ENCODE assay signal across 8 cellular contexts in the genomic region with DNA sequence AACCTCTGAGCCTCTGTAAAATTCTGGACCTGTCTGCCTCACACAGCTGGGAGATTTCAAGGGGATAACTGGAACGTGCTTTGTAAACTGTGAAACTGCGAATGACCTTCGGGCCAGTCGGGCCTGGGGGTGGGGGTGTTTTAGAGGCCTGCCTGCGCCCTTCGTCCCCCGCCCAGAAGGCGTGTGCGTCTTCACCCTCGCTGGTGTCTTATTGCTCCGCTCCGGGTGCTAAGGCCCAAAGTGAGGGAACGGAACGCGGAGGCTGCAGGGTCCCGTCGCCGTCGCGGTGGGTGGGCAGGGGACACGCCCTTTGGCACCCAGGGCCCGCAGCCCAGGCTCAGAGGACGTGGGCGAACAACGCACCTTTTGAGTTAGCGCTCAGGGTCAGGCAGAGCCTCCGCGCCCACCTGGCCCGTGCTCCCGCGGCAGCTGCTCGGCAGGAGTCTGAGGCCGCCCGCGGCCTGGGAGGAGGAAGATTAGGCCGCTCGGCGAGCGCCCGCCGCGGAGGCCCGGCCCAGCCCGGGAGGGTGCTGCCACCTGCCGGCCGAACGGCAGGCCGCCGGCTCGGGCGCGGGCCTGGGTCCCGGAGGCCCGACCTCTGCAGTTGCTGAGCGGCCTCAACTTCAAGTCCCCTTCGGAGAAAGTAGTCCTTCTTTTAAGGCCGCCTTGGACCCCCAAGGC. TPM values are rescaled to one million over a fixed set of nuclear protein-coding genes. Genes with fewer than 3 reads are reported as not detected.
DNase-seq lines count a peak whose midpoint lies in the region; ATAC-seq and TF ChIP-seq lines count a peak whose summit lies in the region.

No MANE protein-coding gene starts in this region.

- no peaks in the 10 kb centered on the region for H3K9me3 Mint-ChIP-seq in activated T-helper 2 cell treated with anti-CD3 and anti-CD28 coated beads, Interferon-gamma antibody, Interleukin-2, Interleukin-4, amounts not matched to agents 10 μg/mL and 5 μg/mL and 100 μg/mL, durations not matched to agents 14 hours and 24 hours and 36 hours
- no peaks in the 10 kb centered on the region for H3K9me3 Mint-ChIP-seq in nephron progenitor cell

- 1 to 6% (median 2%) methylated on average over 50 to 57 of the region's 57 CpGs for WGBS in stomach, 5 donors

- no peaks in the 10 kb centered on the region for H3F3A ChIP-seq in DOHH2 (ENCODE audit: control insufficient read depth, insufficient read depth)

- no peak for TF ChIP-seq POLR2A in stomach (IDR thresholded peaks at IDR 0.05)

- peak overlapping the region; percentile 24 for H3K4me3 Mint-ChIP-seq in activated T-helper 2 cell treated with anti-CD3 and anti-CD28 coated beads, Interferon-gamma antibody, Interleukin-2, Interleukin-4, amounts not matched to agents 10 μg/mL and 5 μg/mL and 100 μg/mL, durations not matched to agents 14 hours and 24 hours and 36 hours (ENCODE audit: low read depth)
- H3K4me3 Mint-ChIP-seq in nephron progenitor cell = peak overlapping the region; percentile 72

- peaks cover 19% of the 10 kb centered on the region for H3K4me1 Mint-ChIP-seq in activated T-helper 2 cell treated with anti-CD3 and anti-CD28 coated beads, Interferon-gamma antibody, Interleukin-2, Interleukin-4, amounts not matched to agents 10 μg/mL and 5 μg/mL and 100 μg/mL, durations not matched to agents 14 hours and 24 hours and 36 hours (ENCODE audit: low read depth)
- peaks cover 38% of the 10 kb centered on the region for H3K4me1 Mint-ChIP-seq in nephron progenitor cell

- peak; percentile 83 for TF ChIP-seq CTCF in DOHH2 (IDR thresholded peaks at IDR 0.05; ENCODE audit: low read depth, low read length, poor library complexity, severe bottlenecking)
- peak; percentile 95 for TF ChIP-seq CTCF in Panc1 (IDR thresholded peaks at IDR 0.05)
- no peak for TF ChIP-seq CTCF in fibroblast of mammary gland (conservative IDR thresholded peaks at IDR 0.05; ENCODE audit: control insufficient read depth, insufficient read depth, low read depth, low read length)
- TF ChIP-seq CTCF in nephron progenitor cell (IDR thresholded peaks at IDR 0.05) = peak; percentile 66
- peak in 5 of 7 experiments; percentile 28 to 98 (median 93) for TF ChIP-seq CTCF in stomach (IDR thresholded peaks at IDR 0.05)

- TF ChIP-seq EP300 in stomach (IDR thresholded peaks at IDR 0.05) = no peak

- H3K27me3 ChIP-seq in DOHH2 (ENCODE audit: control insufficient read depth, low read length) (peaks cover 41% of the 10 kb centered on the region), Panc1 (ENCODE audit: control insufficient read depth, insufficient read depth, low read length) (no peaks in the 10 kb centered on the region), stomach (peaks cover 0 to 37% (median 13%) of the 10 kb centered on the region in 3 donors)

- peak overlapping the region; percentile 40 for H3K4me3 ChIP-seq in DOHH2 (ENCODE audit: low read length)
- H3K4me3 ChIP-seq in Panc1 (ENCODE audit: low read depth in 2 of 2, low read length in 2 of 2) = peak overlapping the region; percentile 21 to 48
- peak overlapping the region; percentile 33 for H3K4me3 ChIP-seq in fibroblast of mammary gland (ENCODE audit: control insufficient read depth, low read depth, low read length)
- peak overlapping the region; percentile 34 to 52 (median 44) for H3K4me3 ChIP-seq in stomach

- H3K27ac ChIP-seq in DOHH2 (ENCODE audit: low read depth, low read length) (no peak overlapping the region), Panc1 (ENCODE audit: low read length) (peak overlapping the region; percentile 17; the same call in 1 of the 2 replicates), stomach (peak overlapping the region; percentile 34 to 78 (median 72))

- DNase-seq in Panc1 (ENCODE audit: low read depth, low spot score) (no peak), fibroblast of mammary gland (ENCODE audit: low read depth) (peak; percentile 42), nephron progenitor cell (peak; percentile 80), stomach (peak; percentile 68)
- DNase-seq in activated T-helper 2 cell treated with anti-CD3 and anti-CD28 coated beads, Interferon-gamma antibody, Interleukin-2, Interleukin-4, amounts not matched to agents 10 μg/mL and 5 μg/mL and 100 μg/mL, durations not matched to agents 14 hours and 24 hours and 36 hours (ENCODE audit: low spot score) = peak; percentile 56

- H3K79me2 ChIP-seq in DOHH2 (ENCODE audit: control insufficient read depth, low read length) = no peaks in the 10 kb centered on the region

- intact Hi-C loops in Panc1 (cut with micrococcal nuclease; ENCODE audit: unreplicated experiment) = loop anchor here (1.0 kb wide), 1 partner anchor 101 kb away; no protein-coding TSS in a partner anchor
- intact Hi-C loops in activated T-helper 2 cell treated with anti-CD3 and anti-CD28 coated beads, Interferon-gamma antibody, Interleukin-2, Interleukin-4, amounts not matched to agents 10 μg/mL and 5 μg/mL and 100 μg/mL, durations not matched to agents 14 hours and 24 hours and 36 hours (cut with micrococcal nuclease) = loop anchor here (1.0 to 5.0 kb wide), 2 partner anchors 74 to 101 kb away; partner anchors contain the start of gene KIF18B
- intact Hi-C loops in stomach (cut with DNase I; ENCODE audit: low total_unique reads) = loop anchor here (5.0 to 10.0 kb wide), 2 partner anchors 99 to 247 kb away; no protein-coding TSS in a partner anchor

- ATAC-seq in HG03432 (IDR thresholded peaks at IDR 0.05; ENCODE audit: unreplicated experiment) (peak; percentile 57), Panc1 (peak; percentile 82), HG02623 (IDR thresholded peaks at IDR 0.05; ENCODE audit: unreplicated experiment) (no peak)

- peak overlapping the region; percentile 55 for H3K4me2 ChIP-seq in DOHH2 (ENCODE audit: low read length)

- POLR2A ChIA-PET in Panc1 (lab: Charles Lee) = no interaction called here

- H3K36me3 Mint-ChIP-seq in activated T-helper 2 cell treated with anti-CD3 and anti-CD28 coated beads, Interferon-gamma antibody, Interleukin-2, Interleukin-4, amounts not matched to agents 10 μg/mL and 5 μg/mL and 100 μg/mL, durations not matched to agents 14 hours and 24 hours and 36 hours (ENCODE audit: low read depth) = peaks cover 20% of the 10 kb centered on the region
- peaks cover 17% of the 10 kb centered on the region for H3K36me3 Mint-ChIP-seq in nephron progenitor cell (ENCODE audit: low read depth)

- peaks cover 5% of the 10 kb centered on the region; the same call in 1 of the 2 replicates for H4K20me1 ChIP-seq in DOHH2 (ENCODE audit: control insufficient read depth, insufficient read depth, low read depth, low read length)

- BruUV-seq in Panc1 (replicated peaks; lab: Mats Ljungman, UMichigan) = no TSS peak

- H3K4me1 ChIP-seq in DOHH2 (ENCODE audit: control insufficient read depth, low read length) (peaks cover 34% of the 10 kb centered on the region), Panc1 (ENCODE audit: control insufficient read depth, insufficient read depth, low read length) (peaks cover 19% of the 10 kb centered on the region), stomach (peaks cover 37 to 52% (median 43%) of the 10 kb centered on the region in 4 donors)

- H3K9me3 ChIP-seq in DOHH2 (ENCODE audit: control insufficient read depth, insufficient read depth, low read length) (no peaks in the 10 kb centered on the region), Panc1 (ENCODE audit: control insufficient read depth, insufficient read depth, low read depth, low read length) (no peaks in the 10 kb centered on the region), stomach (no peaks in the 10 kb centered on the region)

- no peak overlapping the region for H3K27ac Mint-ChIP-seq in activated T-helper 2 cell treated with anti-CD3 and anti-CD28 coated beads, Interferon-gamma antibody, Interleukin-2, Interleukin-4, amounts not matched to agents 10 μg/mL and 5 μg/mL and 100 μg/mL, durations not matched to agents 14 hours and 24 hours and 36 hours
- H3K27ac Mint-ChIP-seq in nephron progenitor cell = no peak overlapping the region

- H3K36me3 ChIP-seq in DOHH2 (ENCODE audit: control insufficient read depth, low read length) (0 out of 2 replicates have a peak, but pooled peaks cover 4% of the 10 kb centered on the region), Panc1 (ENCODE audit: control insufficient read depth, insufficient read depth, low read length) (no peaks in the 10 kb centered on the region), stomach (peaks cover 0 to 24% (median 18%) of the 10 kb centered on the region in 4 donors)

- in situ Hi-C loops in Panc1 (cut with HindIII; ENCODE audit: low pct_unique_long_range_greater_than_20kb, low sequenced_read_pairs) = no loop called here

- CTCF ChIA-PET in Panc1 (lab: Charles Lee) = interaction anchor here (0.6 to 3.5 kb wide), 3 partner anchors 101 to 236 kb away, joined by 3 to 15 read pairs (median 3); no protein-coding TSS in a partner anchor

- peaks cover 29% of the 10 kb centered on the region for H3K27me3 Mint-ChIP-seq in activated T-helper 2 cell treated with anti-CD3 and anti-CD28 coated beads, Interferon-gamma antibody, Interleukin-2, Interleukin-4, amounts not matched to agents 10 μg/mL and 5 μg/mL and 100 μg/mL, durations not matched to agents 14 hours and 24 hours and 36 hours (ENCODE audit: low read depth)
- H3K27me3 Mint-ChIP-seq in nephron progenitor cell (ENCODE audit: low read depth, poor library complexity) = peaks cover 37% of the 10 kb centered on the region

- H3K9me2 ChIP-seq in DOHH2 (replicated peaks; ENCODE audit: control insufficient read depth, low read length) = no peaks in the 10 kb centered on the region

RNA-seq across cellular contexts. Expression of gene DCAKD, which starts 29.7 kb away (rescaled TPM):
- 24.3 TPM for total RNA-seq in Panc1 (2021; ENCODE audit: unreplicated experiment)
- 31.4 TPM for polyA plus RNA-seq in Panc1 (2012; ENCODE audit: insufficient read length)
- total RNA-seq in activated T-helper 2 cell treated with anti-CD3 and anti-CD28 coated beads, Interferon-gamma antibody, Interleukin-2, Interleukin-4, amounts not matched to agents 10 μg/mL and 5 μg/mL and 100 μg/mL, durations not matched to agents 14 hours and 24 hours and 36 hours = 30.0 and 31.0 TPM in 2 replicates
- 10 to 100 TPM in 3 of 5 donors, 1 to 10 TPM in 2; 2.3 to 22.9 (median 14.9) TPM for total RNA-seq in stomach
- 10 to 100 TPM in 2 of 3 donors, 1 to 10 TPM in 1; 9.5 to 17.2 (median 11.5) TPM for polyA plus RNA-seq in stomach

RNA-seq across cellular contexts. Expression of gene NMT1, which starts 39.4 kb away (rescaled TPM):
- total RNA-seq in Panc1 (2021; ENCODE audit: unreplicated experiment) (105 TPM), stomach (100 to 1,000 TPM in 2 of 5 donors, 10 to 100 TPM in 3; 30.1 to 229 (median 74.0) TPM)
- 141 TPM for polyA plus RNA-seq in Panc1 (2012; ENCODE audit: insufficient read length)
- 165 and 173 TPM in 2 replicates for total RNA-seq in activated T-helper 2 cell treated with anti-CD3 and anti-CD28 coated beads, Interferon-gamma antibody, Interleukin-2, Interleukin-4, amounts not matched to agents 10 μg/mL and 5 μg/mL and 100 μg/mL, durations not matched to agents 14 hours and 24 hours and 36 hours
- 100 to 1,000 TPM in 1 of 3 donors, 10 to 100 TPM in 2; 23.3 to 230 (median 49.7) TPM for polyA plus RNA-seq in stomach

RNA-seq across cellular contexts. Expression of gene C1QL1, which starts 53.6 kb away (rescaled TPM):
- 9.5 TPM for total RNA-seq in Panc1 (2021; ENCODE audit: unreplicated experiment)
- 18.2 TPM for polyA plus RNA-seq in Panc1 (2012; ENCODE audit: insufficient read length)
- 0.41 and 0.48 TPM in 2 replicates for total RNA-seq in activated T-helper 2 cell treated with anti-CD3 and anti-CD28 coated beads, Interferon-gamma antibody, Interleukin-2, Interleukin-4, amounts not matched to agents 10 μg/mL and 5 μg/mL and 100 μg/mL, durations not matched to agents 14 hours and 24 hours and 36 hours
- total RNA-seq in stomach = 10 to 100 TPM in 2 of 5 donors, 1 to 10 TPM in 2, not detected in 1; 2.2 to 16.3 (median 8.1) TPM
- polyA plus RNA-seq in stomach = 1 to 10 TPM; 2.9 to 8.6 (median 5.2) TPM
